In genomic region chr6:34986845-34987246, GRCh38 we compare ENCODE assay signal across 8 cellular contexts.
DNase-seq lines count a peak whose midpoint lies in the region; ATAC-seq and TF ChIP-seq lines count a peak whose summit lies in the region.

No MANE protein-coding gene starts in this region.

- H3K4me1 Mint-ChIP-seq in naive thymus-derived CD8-positive, alpha-beta T cell: peaks cover 0 to 2% (median under 1%) of the 10 kb centered on the region in 4 donors
- peaks cover 2 to 6% of the 10 kb centered on the region in 2 donors for H3K4me1 Mint-ChIP-seq in stimulated activated naive B cell treated with anti-CD40 and anti-IgM and Interleukin-4, amounts not matched to agents 10 μg/mL and 1 μg/mL and 100 μg/mL, for 72 hours

- H3K36me3 Mint-ChIP-seq in naive thymus-derived CD8-positive, alpha-beta T cell: peaks cover 0 to 80% (median 38%) of the 10 kb centered on the region in 3 donors
- peaks cover 23 to 48% of the 10 kb centered on the region in 2 donors for H3K36me3 Mint-ChIP-seq in stimulated activated naive B cell treated with anti-CD40 and anti-IgM and Interleukin-4, amounts not matched to agents 10 μg/mL and 1 μg/mL and 100 μg/mL, for 72 hours

- no peak for TF ChIP-seq EP300 in Ishikawa (IDR thresholded peaks at IDR 0.05; ENCODE audit: borderline replicate concordance)

- no peak overlapping the region for H3K27ac ChIP-seq in OCI-LY1 (ENCODE audit: low read depth, low read length, poor library complexity, severe bottlenecking)
- H3K27ac ChIP-seq in esophagus squamous epithelium: peak overlapping the region in 2 of 4 donors; percentile 7 to 29

- H3K27me3 Mint-ChIP-seq in naive thymus-derived CD8-positive, alpha-beta T cell: no peaks in the 10 kb centered on the region
- no peaks in the 10 kb centered on the region for H3K27me3 Mint-ChIP-seq in stimulated activated naive B cell treated with anti-CD40 and anti-IgM and Interleukin-4, amounts not matched to agents 10 μg/mL and 1 μg/mL and 100 μg/mL, for 72 hours

- no peaks in the 10 kb centered on the region for H3K9me3 Mint-ChIP-seq in naive thymus-derived CD8-positive, alpha-beta T cell
- no peaks in the 10 kb centered on the region for H3K9me3 Mint-ChIP-seq in stimulated activated naive B cell treated with anti-CD40 and anti-IgM and Interleukin-4, amounts not matched to agents 10 μg/mL and 1 μg/mL and 100 μg/mL, for 72 hours

- POLR2A ChIA-PET in naive thymus-derived CD8-positive, alpha-beta T cell (lab: Charles Lee): no interaction called here

- no peak overlapping the region for H3K4me3 Mint-ChIP-seq in naive thymus-derived CD8-positive, alpha-beta T cell
- H3K4me3 Mint-ChIP-seq in stimulated activated naive B cell treated with anti-CD40 and anti-IgM and Interleukin-4, amounts not matched to agents 10 μg/mL and 1 μg/mL and 100 μg/mL, for 72 hours: no peak overlapping the region

- no peak overlapping the region for H3K9ac ChIP-seq in OCI-LY1 (ENCODE audit: low read length)

- TF ChIP-seq CTCF in OCI-LY1 (IDR thresholded peaks at IDR 0.05; ENCODE audit: low read length) (peak; percentile 90), esophagus squamous epithelium (IDR thresholded peaks at IDR 0.05) (peak; percentile 52 to 85 (median 80))

- 14 to 18% methylated on average over 3 of the region's 3 CpGs for WGBS in esophagus squamous epithelium, 2 donors

- peak; percentile 90 for TF ChIP-seq RAD21 in Ishikawa (IDR thresholded peaks at IDR 0.05; ENCODE audit: low read depth)

- H3K4me1 ChIP-seq in OCI-LY1 (ENCODE audit: insufficient read depth, low read length, severe bottlenecking) (no peaks in the 10 kb centered on the region), esophagus squamous epithelium (peaks cover 0 to 7% (median 0%) of the 10 kb centered on the region in 3 donors)

- intact Hi-C loops in esophagus squamous epithelium (cut with DNase I): no loop called here

- H3K4me2 ChIP-seq in OCI-LY1 (ENCODE audit: low read length): no peak overlapping the region

- ATAC-seq in naive thymus-derived CD8-positive, alpha-beta T cell: peak; percentile 44 to 59
- peak; percentile 56 to 62 for ATAC-seq in stimulated activated naive B cell treated with anti-CD40 and anti-IgM and Interleukin-4, amounts not matched to agents 10 μg/mL and 1 μg/mL and 100 μg/mL, for 72 hours (replicated peaks)
- ATAC-seq in HG03175 (IDR thresholded peaks at IDR 0.05; ENCODE audit: unreplicated experiment): no peak

- H3K9me2 ChIP-seq in OCI-LY1 (ENCODE audit: low read depth, low read length): no peaks in the 10 kb centered on the region

- H3F3A ChIP-seq in OCI-LY1 (ENCODE audit: insufficient read depth, low read length): no peaks in the 10 kb centered on the region

- no peaks in the 10 kb centered on the region for H4K20me1 ChIP-seq in OCI-LY1 (ENCODE audit: insufficient read depth, low read length)

- no peaks in the 10 kb centered on the region for H3K27me3 ChIP-seq in OCI-LY1 (ENCODE audit: insufficient read depth, low read length)
- no peaks in the 10 kb centered on the region for H3K27me3 ChIP-seq in esophagus squamous epithelium

- no peak overlapping the region for H3K27ac Mint-ChIP-seq in naive thymus-derived CD8-positive, alpha-beta T cell
- no peak overlapping the region for H3K27ac Mint-ChIP-seq in stimulated activated naive B cell treated with anti-CD40 and anti-IgM and Interleukin-4, amounts not matched to agents 10 μg/mL and 1 μg/mL and 100 μg/mL, for 72 hours

- no peaks in the 10 kb centered on the region for H3K79me2 ChIP-seq in OCI-LY1 (ENCODE audit: insufficient read depth, low read length)

- H3K36me3 ChIP-seq in OCI-LY1 (ENCODE audit: insufficient read depth, low read length): peaks cover 62% of the 10 kb centered on the region; the same call in 1 of the 2 replicates
- H3K36me3 ChIP-seq in esophagus squamous epithelium: peaks cover 4 to 93% (median 22%) of the 10 kb centered on the region in 3 donors

- H3K9me3 ChIP-seq in OCI-LY1 (ENCODE audit: low read length) (no peaks in the 10 kb centered on the region), esophagus squamous epithelium (no peaks in the 10 kb centered on the region)

- no peak overlapping the region for H2AFZ ChIP-seq in OCI-LY1 (ENCODE audit: low read length)

- H3K4me3 ChIP-seq in OCI-LY1 (ENCODE audit: low read depth, low read length, poor library complexity, severe bottlenecking) (no peak overlapping the region), esophagus squamous epithelium (no peak overlapping the region)

- peak; percentile 35 for DNase-seq in CMK (ENCODE audit: low read depth)
- peak; percentile 35 for DNase-seq in activated T-cell treated with anti-CD3 and anti-CD28 coated beads for 4 hours
- no peak for DNase-seq in esophagus squamous epithelium (lab: John Stamatoyannopoulos, UW)
- DNase-seq in naive thymus-derived CD8-positive, alpha-beta T cell: peak; percentile 27 to 73 (median 56)
- peak; percentile 7 for DNase-seq in stimulated activated naive B cell treated with anti-CD40 and anti-IgM and Interleukin-4, amounts not matched to agents 10 μg/mL and 1 μg/mL and 100 μg/mL, for 72 hours

- no peak for TF ChIP-seq POLR2A in esophagus squamous epithelium (IDR thresholded peaks at IDR 0.05)

TF ChIP-seq in Ishikawa, 13 proteins besides CTCF, POLR2A, EP300 and RAD21:
- no peak for TF ChIP-seq TAF1 (IDR thresholded peaks at IDR 0.05; ENCODE audit: low read depth)
- no peak for TF ChIP-seq MAX (IDR thresholded peaks at IDR 0.05)
